Comparison of ENCODE assay signal across 18 cellular contexts in the genomic region with DNA sequence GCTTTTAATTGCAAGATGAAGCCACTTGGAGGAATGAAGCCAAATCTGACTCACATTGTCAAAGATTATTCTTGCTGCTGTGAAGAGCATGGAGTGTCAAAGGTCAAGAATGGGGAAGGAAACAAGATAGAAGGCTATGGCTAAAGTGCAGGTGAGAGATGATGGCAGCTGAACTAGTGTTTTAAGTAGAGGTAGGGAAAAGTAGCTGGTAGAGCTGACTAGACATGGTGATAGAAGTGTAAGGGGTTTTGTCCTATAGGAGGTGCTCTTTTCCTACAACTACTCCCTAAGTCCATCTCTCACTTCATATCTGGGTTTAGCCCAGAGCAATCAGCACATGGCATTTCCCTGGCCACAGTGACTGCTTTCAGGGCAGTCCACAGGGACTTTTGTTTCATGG. TPM values are rescaled to one million over a fixed set of nuclear protein-coding genes. Genes with fewer than 3 reads are reported as not detected.
DNase-seq lines count a peak whose midpoint lies in the region; ATAC-seq, FAIRE-seq and TF ChIP-seq lines count a peak whose summit lies in the region.
"Had no signal": no experiment of that assay in that cellular context is flagged by ENCODE, and none has a peak within 500 bp of the region (broad histone marks: within the 10 kb centered on the region; RNA-seq: fewer than 3 reads in every experiment).

No MANE protein-coding gene starts in this region.

- H3K27me3 Mint-ChIP-seq in HFFc6 (ENCODE audit: insufficient read depth): no peaks in the 10 kb centered on the region; the same call in 1 of the 2 replicates

- H3K36me3 Mint-ChIP-seq in HFFc6 (ENCODE audit: low read depth): peaks cover 17% of the 10 kb centered on the region

- H3K9me3 ChIP-seq in A549 (no peaks in the 10 kb centered on the region), DOHH2 (ENCODE audit: control insufficient read depth, insufficient read depth, low read length) (no peaks in the 10 kb centered on the region)
- H3K9me3 ChIP-seq: BLaER1, MG63 had no signal

- peaks cover 63% of the 10 kb centered on the region for H3K36me3 ChIP-seq in DOHH2 (ENCODE audit: control insufficient read depth, low read length)

- H3K4me1 ChIP-seq in A549: no peaks in the 10 kb centered on the region
- H3K4me1 ChIP-seq in DOHH2 (ENCODE audit: control insufficient read depth, low read length): no peaks in the 10 kb centered on the region
- H3K4me1 ChIP-seq: BLaER1 had no signal

- H3K27ac ChIP-seq in A549 (no peak overlapping the region), DOHH2 (ENCODE audit: low read depth, low read length) (no peak overlapping the region)
- H3K27ac ChIP-seq: BLaER1 had no signal

- TF ChIP-seq EP300 in A549 (IDR thresholded peaks at IDR 0.05): no peak

- peak in 1 of 2 experiments; percentile 33 for DNase-seq in A549 (ENCODE audit: low read depth in 1 of 2, low spot score in 1 of 2)
- peak; percentile 52 for DNase-seq in OCI-M1 (lab: John Stamatoyannopoulos, UW)
- no peak for DNase-seq in fibroblast of mammary gland (ENCODE audit: low read depth)
- DNase-seq in HFFc6: no peak
- no peak for DNase-seq in central memory CD4-positive, alpha-beta T cell
- DNase-seq in activated gamma-delta T cell treated with Interleukin-2 at 50 U/mL for 16 hours: no peak
- DNase-seq: activated T-cell treated with anti-CD3 and anti-CD28 coated beads, Interleukin-2, amount 50 U/mL, for 4 hours; MG63; NCI-H2107; NCI-H526 treated with DMSO at 0.1 percent for 48 hours; nucleus accumbens; RPMI8226; stimulated activated CD4-positive, alpha-beta T cell treated with anti-CD3 and anti-CD28 coated beads, Interleukin-4, amount 100 ng/mL, for 24 hours had no signal

- ATAC-seq in A549 (peak; percentile 39 to 63; a peak in 4 of 6 replicates), HG03457 (IDR thresholded peaks at IDR 0.05; ENCODE audit: unreplicated experiment) (no peak)
- ATAC-seq: activated T-cell treated with anti-CD3 and anti-CD28 coated beads, Interleukin-2, amount 50 U/mL, for 4 hours had no signal

- TF ChIP-seq CTCF in A549 (IDR thresholded peaks at IDR 0.05) (peak; percentile 24; the same call in 1 of the 3 replicates), DOHH2 (IDR thresholded peaks at IDR 0.05; ENCODE audit: low read depth, low read length, poor library complexity, severe bottlenecking) (peak; percentile 31), fibroblast of mammary gland (conservative IDR thresholded peaks at IDR 0.05; ENCODE audit: control insufficient read depth, insufficient read depth, low read depth, low read length) (peak; percentile 7), HFFc6 (IDR thresholded peaks at IDR 0.05) (no peak)

- H3K79me2 ChIP-seq in DOHH2 (ENCODE audit: control insufficient read depth, low read length): no peaks in the 10 kb centered on the region

- H3K9me2 ChIP-seq in DOHH2 (replicated peaks; ENCODE audit: control insufficient read depth, low read length): no peaks in the 10 kb centered on the region

- CTCF ChIA-PET in A549 (lab: Yijun Ruan, JAX): interaction anchor here (0.5 to 9.5 kb wide), 13 partner anchors 8 to 145 kb away, joined by 3 to 51 read pairs (median 4); partner anchors contain the start of genes LGR6 and PPP1R12B

- no peaks in the 10 kb centered on the region for H3K4me1 Mint-ChIP-seq in HFFc6 (ENCODE audit: low read depth)

- H3K27ac Mint-ChIP-seq in HFFc6: no peak overlapping the region
- H3K27ac Mint-ChIP-seq: T-helper 1 cell treated with Interleukin-12 subunit alpha and Interleukin-12 subunit beta and Interleukin-4 antibody, amounts not matched to agents 30 μg/mL and 1 μg/mL, for 36 hours had no signal

- no peaks in the 10 kb centered on the region for H3K9me3 Mint-ChIP-seq in HFFc6
- H3K9me3 Mint-ChIP-seq: activated T-cell treated with anti-CD3 and anti-CD28 coated beads, Interleukin-2, amount 50 U/mL, for 4 hours; T-helper 1 cell treated with Interleukin-12 subunit alpha and Interleukin-12 subunit beta and Interleukin-4 antibody, amounts not matched to agents 30 μg/mL and 1 μg/mL, for 36 hours had no signal

- no peaks in the 10 kb centered on the region for H3K27me3 ChIP-seq in DOHH2 (ENCODE audit: control insufficient read depth, low read length)
- H3K27me3 ChIP-seq: BLaER1, MG63 had no signal

- POLR2A ChIA-PET in A549 (lab: Yijun Ruan, JAX): no interaction called here

- peaks cover 43% of the 10 kb centered on the region for H3F3A ChIP-seq in DOHH2 (ENCODE audit: control insufficient read depth, insufficient read depth)

- peak; percentile 36 for FAIRE-seq in A549 (lab: Jason Lieb, UNC)
- FAIRE-seq: endometrium had no signal

- 0 out of 2 replicates have a peak, but pooled peaks cover 4% of the 10 kb centered on the region for H4K20me1 ChIP-seq in DOHH2 (ENCODE audit: control insufficient read depth, insufficient read depth, low read depth, low read length)
- H4K20me1 ChIP-seq: BLaER1 had no signal

- H3K4me2 ChIP-seq in A549: no peak overlapping the region
- H3K4me2 ChIP-seq in DOHH2 (ENCODE audit: low read length): no peak overlapping the region
- H3K4me2 ChIP-seq: BLaER1 had no signal

- H3K4me3 Mint-ChIP-seq in HFFc6: no peak overlapping the region
- H3K4me3 Mint-ChIP-seq: activated T-cell treated with anti-CD3 and anti-CD28 coated beads, Interleukin-2, amount 50 U/mL, for 4 hours; T-helper 1 cell treated with Interleukin-12 subunit alpha and Interleukin-12 subunit beta and Interleukin-4 antibody, amounts not matched to agents 30 μg/mL and 1 μg/mL, for 36 hours had no signal

- no peak; a peak in 1 of 5 replicates for TF ChIP-seq RAD21 in A549 (conservative IDR thresholded peaks at IDR 0.05 in 1 of 2, IDR thresholded peaks at IDR 0.05 in 1 of 2)

- H3K4me3 ChIP-seq in A549 (no peak overlapping the region), DOHH2 (ENCODE audit: low read length) (no peak overlapping the region), fibroblast of mammary gland (ENCODE audit: control insufficient read depth, low read depth, low read length) (no peak overlapping the region)
- H3K4me3 ChIP-seq: BLaER1, MG63 had no signal

- no peak for TF ChIP-seq POLR2A in A549 (IDR thresholded peaks at IDR 0.05; ENCODE audit: low read length)

TF ChIP-seq in A549, 52 proteins besides CTCF, POLR2A, EP300 and RAD21:
- TF ChIP-seq CHD4 (IDR thresholded peaks at IDR 0.05; ENCODE audit: borderline replicate concordance): no peak
- TF ChIP-seq FOSB (CRISPR knock-in tag; IDR thresholded peaks at IDR 0.05): no peak
- no peak for TF ChIP-seq JUNB (IDR thresholded peaks at IDR 0.05)
- no peak for TF ChIP-seq NR3C1 (IDR thresholded peaks at IDR 0.05)
- no peak for TF ChIP-seq ZFP36 (IDR thresholded peaks at IDR 0.05; ENCODE audit: borderline replicate concordance, partially characterized antibody)
- TF ChIP-seq CEBPB (IDR thresholded peaks at IDR 0.05): no peak
- TF ChIP-seq MAX (IDR thresholded peaks at IDR 0.05): no peak
- TF ChIP-seq CBX2 (IDR thresholded peaks at IDR 0.05; ENCODE audit: borderline replicate concordance, low read depth): no peak
- no peak for TF ChIP-seq HEYL (CRISPR knock-in tag; IDR thresholded peaks at IDR 0.05)
- no peak for TF ChIP-seq ZC3H11A (IDR thresholded peaks at IDR 0.05)
- no peak for TF ChIP-seq FOSL2 (IDR thresholded peaks at IDR 0.05)
- no peak for TF ChIP-seq FOSL2 (CRISPR knock-in tag; IDR thresholded peaks at IDR 0.05)
- no peak for TF ChIP-seq FOXS1 (CRISPR knock-in tag; IDR thresholded peaks at IDR 0.05)
- no peak for TF ChIP-seq ZNF302 (CRISPR knock-in tag; IDR thresholded peaks at IDR 0.05)
- no peak for TF ChIP-seq PHF8 (IDR thresholded peaks at IDR 0.05; ENCODE audit: borderline replicate concordance, low read depth)
- no peak for TF ChIP-seq HOXB5 (CRISPR knock-in tag; IDR thresholded peaks at IDR 0.05)

RNA-seq across cellular contexts. Expression of gene UBE2T, which starts 11.8 kb away (rescaled TPM):
- polyA plus RNA-seq in A549 (2011; rRNA removed): 166 and 188 TPM in 2 replicates
- polyA plus RNA-seq in A549 (2012; cell fraction: cytosol; rRNA removed): 146 and 153 TPM in 2 replicates
- polyA plus RNA-seq in A549 (2012; cell fraction: nucleus; rRNA removed): 54.6 and 97.2 TPM in 2 replicates
- polyA plus RNA-seq in A549 (2017; fragmentation: RNase III; extraction: RNeasy Plus Mini Kit Qiagen cat#74134 plus additional on column Dnase treatment): 75.3 to 83.2 TPM (median 79.5 TPM) in 3 replicates
- 63.6 and 74.7 TPM in 2 replicates for polyA minus RNA-seq in A549 (2011; rRNA and poly(A)+ RNA removed)
- 10 to 100 TPM; 17.5 to 47.5 (median 40.3) TPM for total RNA-seq in HFFc6 (2021; fragmentation: NEBNext Ultra II Directional; extraction: Animal tissue kit (Norgen Biotek cat#: 25700))

RNA-seq across cellular contexts. Expression of gene PPP1R12B, which starts 18.6 kb away (rescaled TPM):
- 12.1 and 14.8 TPM in 2 replicates for polyA plus RNA-seq in A549 (2011; rRNA removed)
- 1.8 and 2.3 TPM in 2 replicates for polyA plus RNA-seq in A549 (2012; cell fraction: cytosol; rRNA removed)
- polyA plus RNA-seq in A549 (2012; cell fraction: nucleus; rRNA removed): 3.0 and 8.6 TPM in 2 replicates
- 2.7 to 3.6 TPM (median 3.3 TPM) in 3 replicates for polyA plus RNA-seq in A549 (2017; fragmentation: RNase III; extraction: RNeasy Plus Mini Kit Qiagen cat#74134 plus additional on column Dnase treatment)
- 80.3 and 99.2 TPM in 2 replicates for polyA minus RNA-seq in A549 (2011; rRNA and poly(A)+ RNA removed)
- total RNA-seq in HFFc6 (2021; fragmentation: NEBNext Ultra II Directional; extraction: Animal tissue kit (Norgen Biotek cat#: 25700)): 1 to 10 TPM; 5.3 to 9.9 (median 6.9) TPM
